15 cellular contexts compared by ENCODE assay signal in genomic region chr17:11493947-11494346, GRCh38.
A peak's percentile ranks its signal among the peaks of the same experiment; 100 is the strongest.
DNase-seq lines count a peak whose midpoint lies in the region; ATAC-seq and TF ChIP-seq lines count a peak whose summit lies in the region.
"Had no signal": no experiment of that assay in that cellular context is flagged by ENCODE, and none has a peak within 500 bp of the region (broad histone marks: within the 10 kb centered on the region; RNA-seq: fewer than 3 reads in every experiment).

No MANE protein-coding gene starts in this region.

- no peak overlapping the region for H2BK5ac ChIP-seq in neuronal stem cell (ENCODE audit: low read length)

- H4K91ac ChIP-seq in neuronal stem cell (ENCODE audit: low read depth, low read length, poor library complexity) = no peak overlapping the region

- no peaks in the 10 kb centered on the region for H3K9me3 ChIP-seq in endodermal cell (ENCODE audit: control insufficient read depth, low read length)
- H3K9me3 ChIP-seq in neuronal stem cell (replicated peaks in 1 of 2; ENCODE audit: control insufficient read depth in 2 of 2, insufficient read depth in 1 of 2, low read depth in 1 of 2, low read length in 2 of 2) = no peaks in the 10 kb centered on the region

- H3K27ac ChIP-seq in endodermal cell (ENCODE audit: low read depth, low read length) (no peak overlapping the region), neuronal stem cell (replicated peaks; ENCODE audit: low read length) (no peak overlapping the region), dorsolateral prefrontal cortex (no peak overlapping the region)

- peak overlapping the region; percentile 40 for H3K18ac ChIP-seq in neuronal stem cell (ENCODE audit: low read length)

- H3K27ac Mint-ChIP-seq in endodermal cell = peak overlapping the region; percentile 46
- H3K27ac Mint-ChIP-seq: CD4-positive, alpha-beta memory T cell had no signal

- H3K9me3 Mint-ChIP-seq in endodermal cell = no peaks in the 10 kb centered on the region

- H3K4me1 Mint-ChIP-seq in endodermal cell = peaks cover 38% of the 10 kb centered on the region
- H3K4me1 Mint-ChIP-seq: CD4-positive, alpha-beta memory T cell had no signal

- H3K4me1 ChIP-seq in endodermal cell (ENCODE audit: control insufficient read depth, insufficient read depth, low read length) = peaks cover 3% of the 10 kb centered on the region
- peaks cover 0 to 32% of the 10 kb centered on the region in 2 donors for H3K4me1 ChIP-seq in neuronal stem cell (ENCODE audit: control insufficient read depth in 2 of 2, insufficient read depth in 1 of 2, low read depth in 1 of 2, low read length in 2 of 2)

- no peak overlapping the region for H3K4me3 Mint-ChIP-seq in endodermal cell
- H3K4me3 Mint-ChIP-seq: CD4-positive, alpha-beta memory T cell had no signal

- no peak overlapping the region for H3K14ac ChIP-seq in neuronal stem cell (ENCODE audit: low read length)

- 42% methylated on average over 1 of the region's 1 CpG; no CpG with 5 or more reads in 1 of the 2 experiments for WGBS in endodermal cell (ENCODE audit: insufficient coverage in 1 of 2, insufficient read length in 1 of 2), 2 experiments
- no CpG with 5 or more reads among the region's 1 CpG for WGBS in neuronal stem cell (ENCODE audit: extremely low coverage in 2 of 2, insufficient read length in 2 of 2, insufficient replicate concordance in 1 of 2), 2 donors

- no peak overlapping the region for H2BK120ac ChIP-seq in neuronal stem cell (ENCODE audit: low read depth, low read length)

- DNase-seq in DMS 273 (lab: John Stamatoyannopoulos, UW; ENCODE audit: unreplicated experiment) (peak; percentile 88), NCI-H524 treated with DMSO at 0.1 percent for 48 hours (lab: John Stamatoyannopoulos, UW) (peak; percentile 1), endodermal cell (peak; percentile 81), neuronal stem cell (ENCODE audit: low spot score) (peak; percentile 51), dorsolateral prefrontal cortex (no peak)
- no peak for DNase-seq in stimulated activated CD4-positive, alpha-beta T cell treated with anti-CD3 and anti-CD28 coated beads, Interleukin-15, amount 100 ng/mL, for 24 hours
- DNase-seq: Calu3; CD4-positive, alpha-beta memory T cell; DND-41; NCI-H1105; NCI-H187; NCI-H446 treated with DMSO at 0.1 percent for 48 hours had no signal

- no peak overlapping the region for H2BK15ac ChIP-seq in neuronal stem cell (ENCODE audit: low read length)

- H3K9ac ChIP-seq in endodermal cell (ENCODE audit: extremely low read depth, low read length, poor library complexity, severe bottlenecking) (no peak overlapping the region), neuronal stem cell (ENCODE audit: low read depth, low read length, poor library complexity) (no peak overlapping the region)

- H3K4me3 ChIP-seq in endodermal cell (ENCODE audit: low read length) (no peak overlapping the region), neuronal stem cell (ENCODE audit: low read length in 2 of 2) (no peak overlapping the region), dorsolateral prefrontal cortex (no peak overlapping the region)

- TF ChIP-seq CTCF in endodermal cell (conservative IDR thresholded peaks at IDR 0.05) = no peak
- no peak for TF ChIP-seq CTCF in dorsolateral prefrontal cortex (IDR thresholded peaks at IDR 0.05 in 54 of 56, conservative IDR thresholded peaks at IDR 0.05 in 2 of 56; ENCODE audit: low read depth in 1 of 56, partially characterized antibody in 56 of 56)

- ATAC-seq in HG02588 (IDR thresholded peaks at IDR 0.05; ENCODE audit: unreplicated experiment) = no peak
- ATAC-seq: HCT116, Panc1 had no signal

- no peaks in the 10 kb centered on the region for H3K36me3 Mint-ChIP-seq in endodermal cell (ENCODE audit: low read depth)
- H3K36me3 Mint-ChIP-seq: CD4-positive, alpha-beta memory T cell had no signal

- H2BK12ac ChIP-seq in neuronal stem cell (ENCODE audit: low read length) = no peak overlapping the region

- no peaks in the 10 kb centered on the region for H3K36me3 ChIP-seq in endodermal cell (ENCODE audit: control insufficient read depth, insufficient read depth, low read length)
- no peaks in the 10 kb centered on the region for H3K36me3 ChIP-seq in neuronal stem cell (replicated peaks in 1 of 2; ENCODE audit: control insufficient read depth in 2 of 2, insufficient read depth in 2 of 2, low read length in 2 of 2)

- no peak overlapping the region for H3K23ac ChIP-seq in neuronal stem cell (ENCODE audit: low read depth, low read length, poor library complexity)

- no peak overlapping the region for H2AK5ac ChIP-seq in neuronal stem cell (ENCODE audit: low read depth, low read length)

- H4K8ac ChIP-seq in neuronal stem cell (ENCODE audit: low read depth, low read length) = no peak overlapping the region

- H3K27me3 ChIP-seq in endodermal cell (ENCODE audit: control insufficient read depth, insufficient read depth, low read length, poor library complexity, severe bottlenecking) (no peaks in the 10 kb centered on the region), neuronal stem cell (ENCODE audit: control insufficient read depth in 3 of 3, insufficient read depth in 3 of 3, low read depth in 1 of 3, low read length in 3 of 3) (no peaks in the 10 kb centered on the region), dorsolateral prefrontal cortex (peaks cover 0 to 2% (median 0%) of the 10 kb centered on the region in 45 donors)

- H3K4ac ChIP-seq in neuronal stem cell (ENCODE audit: low read length) = no peak overlapping the region

- intact Hi-C loops in dorsolateral prefrontal cortex (cut with DNase I) = no loop called here

- H3K4me2 ChIP-seq in neuronal stem cell (ENCODE audit: insufficient read depth, low read length, poor library complexity, severe bottlenecking) = no peak overlapping the region

- no peaks in the 10 kb centered on the region for H3K79me1 ChIP-seq in neuronal stem cell (ENCODE audit: low read depth, low read length)

- H3K27me3 Mint-ChIP-seq in endodermal cell (ENCODE audit: insufficient read depth) = peaks cover 26% of the 10 kb centered on the region
- H3K27me3 Mint-ChIP-seq: CD4-positive, alpha-beta memory T cell had no signal

- H2AFZ ChIP-seq in neuronal stem cell (ENCODE audit: low read length) = no peak overlapping the region

Comparison
In these comparisons a context has a peak if more than half of its experiments do, and no peak if none do; other contexts are left out.
1. DNase-seq: peak in DMS 273 (single experiment), NCI-H524 treated with DMSO at 0.1 percent for 48 hours (single experiment), endodermal cell (single experiment) and neuronal stem cell (single experiment); none in stimulated activated CD4-positive, alpha-beta T cell treated with anti-CD3 and anti-CD28 coated beads, Interleukin-15, amount 100 ng/mL, for 24 hours (single experiment) and dorsolateral prefrontal cortex (0 of 10).